Comparison of ENCODE assay signal across 11 cellular contexts in genomic region chr1:4796161-4796998, GRCh38.
A peak's percentile ranks its signal among the peaks of the same experiment; 100 is the strongest.
DNase-seq lines count a peak whose midpoint lies in the region; ATAC-seq and TF ChIP-seq lines count a peak whose summit lies in the region.
"Had no signal": no experiment of that assay in that cellular context is flagged by ENCODE, and none has a peak within 500 bp of the region (broad histone marks: within the 10 kb centered on the region; RNA-seq: fewer than 3 reads in every experiment).

No MANE protein-coding gene starts in this region.

- H3K27ac ChIP-seq in gastrocnemius medialis = no peak overlapping the region
- H3K27ac ChIP-seq: neutrophil had no signal

- DNase-seq in iPS-NIHi7 (ENCODE audit: extremely low spot score) (peak; percentile 6), gastrocnemius medialis (no peak), kidney glomerular epithelial cell (lab: John Stamatoyannopoulos, UW) (no peak), amygdala (lab: John Stamatoyannopoulos, UW) (no peak)
- DNase-seq: activated naive CD4-positive, alpha-beta T cell treated with Interleukin-2 at 50 U/mL for 16 hours; Caco-2 had no signal

- in situ Hi-C loops in gastrocnemius medialis (cut with MboI; ENCODE audit: low sequenced_read_pairs in 4 of 4) = no loop called here

- no peaks in the 10 kb centered on the region for H3K27me3 ChIP-seq in gastrocnemius medialis

- no peak overlapping the region for H3K4me3 ChIP-seq in gastrocnemius medialis

- H3K36me3 ChIP-seq in gastrocnemius medialis = no peaks in the 10 kb centered on the region
- H3K36me3 ChIP-seq: neutrophil had no signal

- ATAC-seq in GM18517 (IDR thresholded peaks at IDR 0.05; ENCODE audit: unreplicated experiment) = peak; percentile 90
- ATAC-seq in GM21515 (IDR thresholded peaks at IDR 0.05; ENCODE audit: unreplicated experiment) = peak; percentile 93
- ATAC-seq in HG03139 (IDR thresholded peaks at IDR 0.05; ENCODE audit: unreplicated experiment) = peak; percentile 78
- ATAC-seq in gastrocnemius medialis = no peak
- no peak for ATAC-seq in SK-N-SH treated with all-trans-retinoic acid at 6 μM for 48 hours

- no peak for TF ChIP-seq CTCF in gastrocnemius medialis (IDR thresholded peaks at IDR 0.05 in 4 of 5, conservative IDR thresholded peaks at IDR 0.05 in 1 of 5)

- H3K9me3 ChIP-seq in gastrocnemius medialis = no peaks in the 10 kb centered on the region
- H3K9me3 ChIP-seq: Caco-2, neutrophil had no signal

- intact Hi-C loops in gastrocnemius medialis (cut with DNase I; ENCODE audit: low total_unique reads) = no loop called here

- no peak for TF ChIP-seq POLR2A in gastrocnemius medialis (IDR thresholded peaks at IDR 0.05)

- no peaks in the 10 kb centered on the region for H3K4me1 ChIP-seq in gastrocnemius medialis
- H3K4me1 ChIP-seq: Caco-2 had no signal

TF ChIP-seq in SK-N-SH treated with all-trans-retinoic acid at 6 μM for 48 hours, 23 proteins besides CTCF, POLR2A, EP300 and RAD21:
- TF ChIP-seq ZFP30 (CRISPR knock-in tag; IDR thresholded peaks at IDR 0.05) (no peak), CREB5 (CRISPR knock-in tag; IDR thresholded peaks at IDR 0.05; ENCODE audit: low read depth) (no peak), PATZ1 (CRISPR knock-in tag; IDR thresholded peaks at IDR 0.05; ENCODE audit: borderline replicate concordance) (no peak), PPARA (CRISPR knock-in tag; IDR thresholded peaks at IDR 0.05; ENCODE audit: borderline replicate concordance) (no peak), ZFP3 (CRISPR knock-in tag; IDR thresholded peaks at IDR 0.05) (no peak), ESRRG (CRISPR knock-in tag; IDR thresholded peaks at IDR 0.05) (no peak), OSR1 (CRISPR knock-in tag; IDR thresholded peaks at IDR 0.05) (no peak), TCF4 (CRISPR knock-in tag; IDR thresholded peaks at IDR 0.05; ENCODE audit: borderline replicate concordance) (no peak), ZC3H10 (CRISPR knock-in tag; IDR thresholded peaks at IDR 0.05) (no peak), ZNF8 (CRISPR knock-in tag; IDR thresholded peaks at IDR 0.05) (no peak), TSHZ2 (CRISPR knock-in tag; IDR thresholded peaks at IDR 0.05) (no peak), ARNTL (CRISPR knock-in tag; IDR thresholded peaks at IDR 0.05; ENCODE audit: borderline replicate concordance, low read depth) (no peak), ZNF565 (CRISPR knock-in tag; conservative IDR thresholded peaks at IDR 0.05; ENCODE audit: low read depth) (no peak)
- TF ChIP-seq, protein P1, sequence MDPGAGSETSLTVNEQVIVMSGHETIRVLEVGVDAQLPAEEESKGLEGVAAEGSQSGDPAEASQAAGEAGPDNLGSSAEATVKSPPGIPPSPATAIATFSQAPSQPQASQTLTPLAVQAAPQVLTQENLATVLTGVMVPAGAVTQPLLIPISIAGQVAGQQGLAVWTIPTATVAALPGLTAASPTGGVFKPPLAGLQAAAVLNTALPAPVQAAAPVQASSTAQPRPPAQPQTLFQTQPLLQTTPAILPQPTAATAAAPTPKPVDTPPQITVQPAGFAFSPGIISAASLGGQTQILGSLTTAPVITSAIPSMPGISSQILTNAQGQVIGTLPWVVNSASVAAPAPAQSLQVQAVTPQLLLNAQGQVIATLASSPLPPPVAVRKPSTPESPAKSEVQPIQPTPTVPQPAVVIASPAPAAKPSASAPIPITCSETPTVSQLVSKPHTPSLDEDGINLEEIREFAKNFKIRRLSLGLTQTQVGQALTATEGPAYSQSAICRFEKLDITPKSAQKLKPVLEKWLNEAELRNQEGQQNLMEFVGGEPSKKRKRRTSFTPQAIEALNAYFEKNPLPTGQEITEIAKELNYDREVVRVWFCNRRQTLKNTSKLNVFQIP (CRISPR knock-in tag; IDR thresholded peaks at IDR 0.05; ENCODE audit: borderline replicate concordance, low read depth) = no peak
- TF ChIP-seq, protein P2, sequence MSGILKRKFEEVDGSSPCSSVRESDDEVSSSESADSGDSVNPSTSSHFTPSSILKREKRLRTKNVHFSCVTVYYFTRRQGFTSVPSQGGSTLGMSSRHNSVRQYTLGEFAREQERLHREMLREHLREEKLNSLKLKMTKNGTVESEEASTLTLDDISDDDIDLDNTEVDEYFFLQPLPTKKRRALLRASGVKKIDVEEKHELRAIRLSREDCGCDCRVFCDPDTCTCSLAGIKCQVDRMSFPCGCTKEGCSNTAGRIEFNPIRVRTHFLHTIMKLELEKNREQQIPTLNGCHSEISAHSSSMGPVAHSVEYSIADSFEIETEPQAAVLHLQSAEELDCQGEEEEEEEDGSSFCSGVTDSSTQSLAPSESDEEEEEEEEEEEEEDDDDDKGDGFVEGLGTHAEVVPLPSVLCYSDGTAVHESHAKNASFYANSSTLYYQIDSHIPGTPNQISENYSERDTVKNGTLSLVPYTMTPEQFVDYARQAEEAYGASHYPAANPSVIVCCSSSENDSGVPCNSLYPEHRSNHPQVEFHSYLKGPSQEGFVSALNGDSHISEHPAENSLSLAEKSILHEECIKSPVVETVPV (CRISPR knock-in tag; IDR thresholded peaks at IDR 0.05) = no peak

Comparison
In these comparisons a context has a peak if more than half of its experiments do, and no peak if none do; other contexts are left out.
1. ATAC-seq: peak in GM18517 (single experiment), GM21515 (single experiment) and HG03139 (single experiment); none in gastrocnemius medialis (0 of 2) and SK-N-SH treated with all-trans-retinoic acid at 6 μM for 48 hours (single experiment).